8 cellular contexts compared by ENCODE assay signal in genomic region chr16:678858-679807, GRCh38. TPM values are rescaled to one million over a fixed set of nuclear protein-coding genes. Genes with fewer than 3 reads are reported as not detected.
A peak's percentile ranks its signal among the peaks of the same experiment; 100 is the strongest.
DNase-seq lines count a peak whose midpoint lies in the region; ATAC-seq lines count a peak whose summit lies in the region.

No MANE protein-coding gene starts in this region.

- no peak for ATAC-seq in HG03442 (IDR thresholded peaks at IDR 0.05; ENCODE audit: unreplicated experiment)

- peaks cover 12% of the 10 kb centered on the region for H3K27me3 ChIP-seq in ectodermal cell (ENCODE audit: control insufficient read depth, insufficient read depth, low read length, poor library complexity, severe bottlenecking)

- WGBS in ectodermal cell, 2 experiments: 33 to 34% methylated on average over 50 to 51 of the region's 51 CpGs

- H3K4me1 ChIP-seq in ectodermal cell (ENCODE audit: control insufficient read depth, insufficient read depth, low read length): peaks cover 21% of the 10 kb centered on the region

- DNase-seq in SIG-M5 treated with dmso at 0.1 percent for 504 hours (lab: John Stamatoyannopoulos, UW; ENCODE audit: unreplicated experiment) (peak; percentile 40), SIG-M5 (lab: John Stamatoyannopoulos, UW) (no peak), NCI-H1417 treated with DMSO at 0.1 percent for 48 hours (lab: John Stamatoyannopoulos, UW) (peak; percentile 17), UCSD-AML1 (lab: John Stamatoyannopoulos, UW; ENCODE audit: unreplicated experiment) (peak; percentile 77), lung microvascular endothelial cell (ENCODE audit: low read depth in 2 of 2) (peak; percentile 49 to 77)
- DNase-seq in stimulated activated CD8-positive, alpha-beta memory T cell treated with anti-CD3 and anti-CD28 coated beads, Interleukin-4, amount 100 ng/mL, for 24 hours (ENCODE audit: low read depth): peak; percentile 44

- H3K4me3 ChIP-seq in ectodermal cell (ENCODE audit: insufficient read depth, low read depth, low read length): peak overlapping the region; percentile 42

- no peak overlapping the region for H3K27ac ChIP-seq in ectodermal cell (ENCODE audit: insufficient read depth, low read depth, low read length, poor library complexity, severe bottlenecking)

- peaks cover 15% of the 10 kb centered on the region for H3K36me3 ChIP-seq in ectodermal cell (ENCODE audit: control insufficient read depth, insufficient read depth, low read length)

- no peaks in the 10 kb centered on the region for H3K9me3 ChIP-seq in ectodermal cell (ENCODE audit: control insufficient read depth, low read length)

RNA-seq across cellular contexts. Expression of gene STUB1, which starts 1.1 kb away (rescaled TPM):
- polyA plus RNA-seq in ectodermal cell (2013, experiment 1 of 4): 93.5 TPM
- polyA plus RNA-seq in ectodermal cell (2013, experiment 2 of 4): 106 TPM
- 72.4 TPM for polyA plus RNA-seq in ectodermal cell (2013, experiment 3 of 4)
- 69.4 TPM for polyA plus RNA-seq in ectodermal cell (2013, experiment 4 of 4)
- total RNA-seq in lung microvascular endothelial cell: 90.7 and 113 TPM in 2 replicates

RNA-seq across cellular contexts. Expression of gene RHBDL1, which starts 3.7 kb away (rescaled TPM):
- polyA plus RNA-seq in ectodermal cell (2013, experiment 1 of 4): 4.9 TPM
- polyA plus RNA-seq in ectodermal cell (2013, experiment 2 of 4): 4.2 TPM
- 3.8 TPM for polyA plus RNA-seq in ectodermal cell (2013, experiment 3 of 4)
- 3.7 TPM for polyA plus RNA-seq in ectodermal cell (2013, experiment 4 of 4)
- total RNA-seq in lung microvascular endothelial cell: under 0.01 and 0.22 TPM in 2 replicates

RNA-seq across cellular contexts. Expression of gene JMJD8, which starts 5.0 kb away (rescaled TPM):
- 52.8 TPM for polyA plus RNA-seq in ectodermal cell (2013, experiment 1 of 4)
- polyA plus RNA-seq in ectodermal cell (2013, experiment 2 of 4): 54.7 TPM
- 44.3 TPM for polyA plus RNA-seq in ectodermal cell (2013, experiment 3 of 4)
- 45.9 TPM for polyA plus RNA-seq in ectodermal cell (2013, experiment 4 of 4)
- 20.2 and 22.4 TPM in 2 replicates for total RNA-seq in lung microvascular endothelial cell

RNA-seq across cellular contexts. Expression of gene WDR24, which starts 11.1 kb away (rescaled TPM):
- polyA plus RNA-seq in ectodermal cell (2013, experiment 1 of 4): 17.4 TPM
- 15.7 TPM for polyA plus RNA-seq in ectodermal cell (2013, experiment 2 of 4)
- 13.1 TPM for polyA plus RNA-seq in ectodermal cell (2013, experiment 3 of 4)
- 13.9 TPM for polyA plus RNA-seq in ectodermal cell (2013, experiment 4 of 4)
- 1.7 and 3.2 TPM in 2 replicates for total RNA-seq in lung microvascular endothelial cell

RNA-seq across cellular contexts. Expression of gene RHOT2, which starts 11.2 kb away (rescaled TPM):
- 131 TPM for polyA plus RNA-seq in ectodermal cell (2013, experiment 1 of 4)
- polyA plus RNA-seq in ectodermal cell (2013, experiment 2 of 4): 108 TPM
- 106 TPM for polyA plus RNA-seq in ectodermal cell (2013, experiment 3 of 4)
- 113 TPM for polyA plus RNA-seq in ectodermal cell (2013, experiment 4 of 4)
- 20.0 and 25.4 TPM in 2 replicates for total RNA-seq in lung microvascular endothelial cell
